ENCODE assay signal across 1 cellular context in genomic region chr1:221347706-221348105, GRCh38.
TF ChIP-seq lines count a peak whose summit lies in the region.

No MANE protein-coding gene starts in this region.

TF ChIP-seq in HepG2, 621 proteins besides CTCF, POLR2A, EP300 and RAD21 (continued from another document):
- no peak for TF ChIP-seq ZNF646 (CRISPR knock-in tag; IDR thresholded peaks at IDR 0.05)
- no peak for TF ChIP-seq HNRNPUL1 (IDR thresholded peaks at IDR 0.05; ENCODE audit: low read depth, low read length)
